19 cellular contexts compared by ENCODE assay signal in genomic region chr3:149278911-149279310, GRCh38. TPM values are rescaled to one million over a fixed set of nuclear protein-coding genes. Genes with fewer than 3 reads are reported as not detected.
A peak's percentile ranks its signal among the peaks of the same experiment; 100 is the strongest.
DNase-seq lines count a peak whose midpoint lies in the region; ATAC-seq, FAIRE-seq and TF ChIP-seq lines count a peak whose summit lies in the region.
"Had no signal": no experiment of that assay in that cellular context is flagged by ENCODE, and none has a peak within 500 bp of the region (broad histone marks: within the 10 kb centered on the region; RNA-seq: fewer than 3 reads in every experiment).

No MANE protein-coding gene starts in this region.

- ATAC-seq in natural killer cell, result no peak
- ATAC-seq: GM12878 had no signal

- CTCF ChIA-PET in HEK293 (lab: Yijun Ruan, JAX), result interaction anchor here (0.8 to 1.6 kb wide), 4 partner anchors 14 to 159 kb away, joined by 3 to 10 read pairs (median 4); no protein-coding TSS in a partner anchor

- H3K4me3 ChIP-seq in HEK293 (ENCODE audit: low read depth, low read length) (no peak overlapping the region), astrocyte (ENCODE audit: insufficient read depth, low read depth, low read length) (no peak overlapping the region)
- H3K4me3 ChIP-seq: GM12878, Peyer's patch had no signal

- no peak overlapping the region for H3K4me2 ChIP-seq in astrocyte (ENCODE audit: low read length)

- DNase-seq in astrocyte (ENCODE audit: low read depth), result no peak
- no peak for DNase-seq in natural killer cell
- DNase-seq in anterior cingulate cortex (lab: John Stamatoyannopoulos, UW), result no peak
- no peak for DNase-seq in AG20443 (ENCODE audit: low spot score)
- DNase-seq in chondrocyte (ENCODE audit: low spot score), result no peak
- no peak for DNase-seq in midbrain (lab: John Stamatoyannopoulos, UW)
- DNase-seq: C1 segment of cervical spinal cord, COR-L47, HCEC 1CT, NCI-H1092, NCI-H187 treated with DMSO at 0.1 percent for 48 hours, NCI-H446 treated with DMSO at 0.1 percent for 48 hours, NCI-H774, Peyer's patch, SHP77 treated with DMSO at 0.1 percent for 48 hours had no signal

- intact Hi-C loops in natural killer cell (cut with micrococcal nuclease), result no loop called here

- H3K9ac ChIP-seq in astrocyte (ENCODE audit: low read length), result no peak overlapping the region

- H4K20me1 ChIP-seq in astrocyte (ENCODE audit: insufficient read depth, low read length), result no peaks in the 10 kb centered on the region

- H3K27me3 Mint-ChIP-seq in astrocyte (ENCODE audit: low read depth, unreplicated experiment), result no peaks in the 10 kb centered on the region
- H3K27me3 Mint-ChIP-seq in natural killer cell (ENCODE audit: low read depth in 2 of 2), result no peaks in the 10 kb centered on the region
- no peaks in the 10 kb centered on the region for H3K27me3 Mint-ChIP-seq in chondrocyte (ENCODE audit: low read depth)

- POLR2A ChIA-PET in HEK293 (lab: Yijun Ruan, JAX), result no interaction called here

- H3K9me3 ChIP-seq in HEK293 (ENCODE audit: control insufficient read depth, insufficient read depth, low read depth, low read length) (no peaks in the 10 kb centered on the region), astrocyte (ENCODE audit: insufficient read depth, low read depth, low read length) (no peaks in the 10 kb centered on the region)
- H3K9me3 ChIP-seq: Peyer's patch had no signal

- no peak overlapping the region for H3K27ac Mint-ChIP-seq in astrocyte (ENCODE audit: unreplicated experiment)
- H3K27ac Mint-ChIP-seq in natural killer cell, result peak overlapping the region; percentile 63 to 67
- no peak overlapping the region for H3K27ac Mint-ChIP-seq in chondrocyte (ENCODE audit: unreplicated experiment)

- no peaks in the 10 kb centered on the region for H3K79me2 ChIP-seq in astrocyte (ENCODE audit: insufficient read depth, low read length)

- H2AFZ ChIP-seq in astrocyte (ENCODE audit: low read depth, low read length), result no peak overlapping the region

- H3K36me3 ChIP-seq in HEK293 (ENCODE audit: control insufficient read depth in 2 of 2, insufficient read depth in 1 of 2, low read length in 2 of 2), result no peaks in the 10 kb centered on the region
- H3K36me3 ChIP-seq in astrocyte (ENCODE audit: insufficient read depth, low read length), result no peaks in the 10 kb centered on the region
- H3K36me3 ChIP-seq: Peyer's patch had no signal

- H3K27ac ChIP-seq in HEK293 (ENCODE audit: extremely low read depth, low read depth, low read length), result no peak overlapping the region
- no peak overlapping the region for H3K27ac ChIP-seq in astrocyte (ENCODE audit: low read depth, low read length)
- H3K27ac ChIP-seq: Peyer's patch had no signal

- H3K36me3 Mint-ChIP-seq in astrocyte (ENCODE audit: low read depth, unreplicated experiment), result no peaks in the 10 kb centered on the region
- no peaks in the 10 kb centered on the region for H3K36me3 Mint-ChIP-seq in natural killer cell
- H3K36me3 Mint-ChIP-seq in chondrocyte (ENCODE audit: low read depth), result no peaks in the 10 kb centered on the region

- no peaks in the 10 kb centered on the region for H3K27me3 ChIP-seq in astrocyte (ENCODE audit: insufficient read depth, low read length)
- H3K27me3 ChIP-seq: Peyer's patch had no signal

- H3K4me1 ChIP-seq in HEK293 (ENCODE audit: control insufficient read depth, insufficient read depth, low read length), result no peaks in the 10 kb centered on the region
- peaks cover 10% of the 10 kb centered on the region for H3K4me1 ChIP-seq in astrocyte (ENCODE audit: insufficient read depth, low read length)
- H3K4me1 ChIP-seq: Peyer's patch had no signal

- peak; percentile 9 for FAIRE-seq in astrocyte (lab: Jason Lieb, UNC)
- FAIRE-seq: GM12878, GM19239 had no signal

- H3K4me1 Mint-ChIP-seq in astrocyte (ENCODE audit: low read depth, unreplicated experiment) (peaks cover 20% of the 10 kb centered on the region), natural killer cell (peaks cover 14 to 22% of the 10 kb centered on the region in 2 donors), chondrocyte (ENCODE audit: low read depth) (peaks cover 49% of the 10 kb centered on the region)

- H3K4me3 Mint-ChIP-seq in astrocyte (ENCODE audit: unreplicated experiment), result no peak overlapping the region
- no peak overlapping the region for H3K4me3 Mint-ChIP-seq in natural killer cell
- H3K4me3 Mint-ChIP-seq in chondrocyte (ENCODE audit: unreplicated experiment), result no peak overlapping the region

- TF ChIP-seq CTCF in HEK293 (tag by site-specific recombination; IDR thresholded peaks at IDR 0.05), result no peak
- no peak for TF ChIP-seq CTCF in astrocyte (IDR thresholded peaks at IDR 0.05; ENCODE audit: insufficient read depth, low read depth, low read length)
- no peak for TF ChIP-seq CTCF in natural killer cell (IDR thresholded peaks at IDR 0.05)
- TF ChIP-seq CTCF in chondrocyte (IDR thresholded peaks at IDR 0.05), result no peak

- H3K9me3 Mint-ChIP-seq in astrocyte (ENCODE audit: unreplicated experiment), result peaks cover 3% of the 10 kb centered on the region
- no peaks in the 10 kb centered on the region for H3K9me3 Mint-ChIP-seq in natural killer cell
- no peaks in the 10 kb centered on the region for H3K9me3 Mint-ChIP-seq in chondrocyte (ENCODE audit: low read depth)

TF ChIP-seq in HEK293, 187 proteins besides CTCF, POLR2A, EP300 and RAD21:
- TF ChIP-seq, protein P1, sequence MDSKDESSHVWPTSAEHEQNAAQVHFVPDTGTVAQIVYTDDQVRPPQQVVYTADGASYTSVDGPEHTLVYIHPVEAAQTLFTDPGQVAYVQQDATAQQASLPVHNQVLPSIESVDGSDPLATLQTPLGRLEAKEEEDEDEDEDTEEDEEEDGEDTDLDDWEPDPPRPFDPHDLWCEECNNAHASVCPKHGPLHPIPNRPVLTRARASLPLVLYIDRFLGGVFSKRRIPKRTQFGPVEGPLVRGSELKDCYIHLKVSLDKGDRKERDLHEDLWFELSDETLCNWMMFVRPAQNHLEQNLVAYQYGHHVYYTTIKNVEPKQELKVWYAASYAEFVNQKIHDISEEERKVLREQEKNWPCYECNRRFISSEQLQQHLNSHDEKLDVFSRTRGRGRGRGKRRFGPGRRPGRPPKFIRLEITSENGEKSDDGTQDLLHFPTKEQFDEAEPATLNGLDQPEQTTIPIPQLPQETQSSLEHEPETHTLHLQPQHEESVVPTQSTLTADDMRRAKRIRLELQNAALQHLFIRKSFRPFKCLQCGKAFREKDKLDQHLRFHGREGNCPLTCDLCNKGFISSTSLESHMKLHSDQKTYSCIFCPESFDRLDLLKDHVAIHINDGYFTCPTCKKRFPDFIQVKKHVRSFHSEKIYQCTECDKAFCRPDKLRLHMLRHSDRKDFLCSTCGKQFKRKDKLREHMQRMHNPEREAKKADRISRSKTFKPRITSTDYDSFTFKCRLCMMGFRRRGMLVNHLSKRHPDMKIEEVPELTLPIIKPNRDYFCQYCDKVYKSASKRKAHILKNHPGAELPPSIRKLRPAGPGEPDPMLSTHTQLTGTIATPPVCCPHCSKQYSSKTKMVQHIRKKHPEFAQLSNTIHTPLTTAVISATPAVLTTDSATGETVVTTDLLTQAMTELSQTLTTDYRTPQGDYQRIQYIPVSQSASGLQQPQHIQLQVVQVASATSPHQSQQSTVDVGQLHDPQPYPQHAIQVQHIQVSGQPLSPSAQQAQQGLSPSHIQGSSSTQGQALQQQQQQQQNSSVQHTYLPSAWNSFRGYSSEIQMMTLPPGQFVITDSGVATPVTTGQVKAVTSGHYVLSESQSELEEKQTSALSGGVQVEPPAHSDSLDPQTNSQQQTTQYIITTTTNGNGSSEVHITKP (tag by site-specific recombination; IDR thresholded peaks at IDR 0.05), result peak; percentile 25; the same call in 1 of the 2 replicates
- no peak for TF ChIP-seq BCL6B (tag by site-specific recombination; IDR thresholded peaks at IDR 0.05)

RNA-seq across cellular contexts. Expression of gene TM4SF18, which starts 54.5 kb away (rescaled TPM):
- total RNA-seq in astrocyte, result 4.0 and 5.6 TPM in 2 replicates
- not detected for total RNA-seq in natural killer cell
- 0.20 to 1.4 TPM in 2 of 3 replicates, not detected in the other for total RNA-seq in chondrocyte
- total RNA-seq: GM12878 had no signal

RNA-seq across cellular contexts. Expression of gene CP, which starts 57.3 kb away (rescaled TPM):
- total RNA-seq in astrocyte (0.48 TPM in 1 of 2 replicates, not detected in the other), natural killer cell (not detected), chondrocyte (not detected in 3 replicates)
- total RNA-seq: HT1080 had no signal

Comparison
In these comparisons a context has a peak if more than half of its experiments do, and no peak if none do; other contexts are left out.
1. H3K27ac Mint-ChIP-seq: peak in natural killer cell (2 of 2); none in astrocyte (single experiment) and chondrocyte (single experiment).